ENCODE assay signal across 9 cellular contexts in the genomic region with DNA sequence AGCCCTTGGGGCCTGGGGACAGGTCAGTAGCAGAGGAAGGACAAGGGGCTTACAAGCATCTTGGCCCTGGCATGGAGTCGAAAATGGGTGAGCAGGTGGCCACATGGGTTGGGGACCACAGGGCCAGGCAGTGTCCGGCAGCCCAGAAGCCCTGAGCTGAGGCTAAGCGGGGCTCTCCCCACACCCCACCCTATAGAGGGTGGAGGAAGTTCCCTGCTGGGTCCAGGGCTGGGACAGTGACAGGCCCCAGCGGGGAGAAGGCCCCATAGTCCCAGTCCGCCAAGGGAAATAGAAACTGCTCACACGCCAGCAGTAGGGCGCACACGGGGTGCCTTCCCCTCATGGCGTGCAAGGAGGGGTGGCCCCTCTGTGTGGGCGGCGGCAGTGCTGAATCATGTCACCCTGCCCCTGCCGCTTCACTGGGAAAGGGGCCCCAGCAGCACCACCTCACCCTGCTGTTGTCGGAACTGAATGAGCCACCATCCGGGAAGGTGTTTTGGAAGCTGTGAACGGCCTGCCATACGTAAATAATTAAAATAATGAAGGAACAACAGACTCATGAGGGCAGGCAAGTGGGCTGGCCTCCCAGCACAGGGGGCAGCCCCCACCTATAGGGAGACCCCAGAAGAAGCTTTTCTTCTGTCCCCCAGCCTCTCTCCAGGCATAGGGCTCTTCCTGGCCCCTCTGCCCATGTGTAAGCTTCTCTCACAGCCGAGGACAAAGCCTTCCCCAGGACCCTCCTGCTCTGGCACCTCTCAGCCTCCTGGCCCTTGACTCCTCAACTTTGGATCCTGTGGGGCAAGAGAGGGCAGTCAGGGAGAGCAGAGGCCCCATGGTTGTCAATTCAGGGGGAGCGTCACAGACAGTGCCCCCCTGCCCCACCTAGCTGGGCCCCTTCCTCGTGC. TPM values are rescaled to one million over a fixed set of nuclear protein-coding genes. Genes with fewer than 3 reads are reported as not detected.
A peak's percentile ranks its signal among the peaks of the same experiment; 100 is the strongest.
DNase-seq lines count a peak whose midpoint lies in the region; ATAC-seq and TF ChIP-seq lines count a peak whose summit lies in the region.
"Had no signal": no experiment of that assay in that cellular context is flagged by ENCODE, and none has a peak within 500 bp of the region (broad histone marks: within the 10 kb centered on the region; RNA-seq: fewer than 3 reads in every experiment).

No MANE protein-coding gene starts in this region.

- intact Hi-C loops in Calu3 (cut with micrococcal nuclease; ENCODE audit: unreplicated experiment) = no loop called here

- peaks cover 63% of the 10 kb centered on the region for H3K4me1 Mint-ChIP-seq in T-helper 1 cell treated with Interleukin-12 subunit alpha and Interleukin-12 subunit beta and Interleukin-4 antibody, amounts not matched to agents 30 μg/mL and 1 μg/mL, for 36 hours (ENCODE audit: low read depth)
- H3K4me1 Mint-ChIP-seq in activated naive CD8-positive, alpha-beta T cell treated with anti-CD3 and anti-CD28 coated beads, Interleukin-2, amount 10 ng/mL, durations not matched to agents 7 days and 5 days = peaks cover 57% of the 10 kb centered on the region
- no peaks in the 10 kb centered on the region for H3K4me1 Mint-ChIP-seq in Calu3 (ENCODE audit: low read depth, unreplicated experiment)

- ATAC-seq in GM18508 (IDR thresholded peaks at IDR 0.05; ENCODE audit: insufficient read depth, unreplicated experiment) = peak; percentile 32
- peak; percentile 50 for ATAC-seq in HG02763 (IDR thresholded peaks at IDR 0.05; ENCODE audit: unreplicated experiment)
- ATAC-seq in activated naive CD8-positive, alpha-beta T cell treated with anti-CD3 and anti-CD28 coated beads, Interleukin-2, amount 10 ng/mL, durations not matched to agents 7 days and 5 days (ENCODE audit: low read depth) = peak; percentile 79

- H3K36me3 Mint-ChIP-seq in T-helper 1 cell treated with Interleukin-12 subunit alpha and Interleukin-12 subunit beta and Interleukin-4 antibody, amounts not matched to agents 30 μg/mL and 1 μg/mL, for 36 hours (ENCODE audit: low read depth) = peaks cover 2% of the 10 kb centered on the region
- peaks cover 9% of the 10 kb centered on the region for H3K36me3 Mint-ChIP-seq in activated naive CD8-positive, alpha-beta T cell treated with anti-CD3 and anti-CD28 coated beads, Interleukin-2, amount 10 ng/mL, durations not matched to agents 7 days and 5 days
- no peaks in the 10 kb centered on the region for H3K36me3 Mint-ChIP-seq in Calu3 (ENCODE audit: insufficient read depth, unreplicated experiment)

- peak overlapping the region; percentile 93 for H3K27ac Mint-ChIP-seq in T-helper 1 cell treated with Interleukin-12 subunit alpha and Interleukin-12 subunit beta and Interleukin-4 antibody, amounts not matched to agents 30 μg/mL and 1 μg/mL, for 36 hours
- peak overlapping the region; percentile 80 for H3K27ac Mint-ChIP-seq in activated naive CD8-positive, alpha-beta T cell treated with anti-CD3 and anti-CD28 coated beads, Interleukin-2, amount 10 ng/mL, durations not matched to agents 7 days and 5 days
- H3K27ac Mint-ChIP-seq in Calu3 (ENCODE audit: unreplicated experiment) = no peak overlapping the region

- H3K4me3 Mint-ChIP-seq in T-helper 1 cell treated with Interleukin-12 subunit alpha and Interleukin-12 subunit beta and Interleukin-4 antibody, amounts not matched to agents 30 μg/mL and 1 μg/mL, for 36 hours = peak overlapping the region; percentile 75
- H3K4me3 Mint-ChIP-seq in activated naive CD8-positive, alpha-beta T cell treated with anti-CD3 and anti-CD28 coated beads, Interleukin-2, amount 10 ng/mL, durations not matched to agents 7 days and 5 days = peak overlapping the region; percentile 59
- H3K4me3 Mint-ChIP-seq in Calu3 (ENCODE audit: low read depth, unreplicated experiment) = no peak overlapping the region

- POLR2A ChIA-PET in activated naive CD8-positive, alpha-beta T cell treated with anti-CD3 and anti-CD28 coated beads, Interleukin-2, amount 10 ng/mL, durations not matched to agents 7 days and 5 days (lab: Charles Lee) = interaction anchor here (4.4 kb wide), 1 partner anchor 12 kb away, joined by 51 read pairs; a partner anchor contains a TSS

- TF ChIP-seq CTCF in Calu3 (IDR thresholded peaks at IDR 0.05; ENCODE audit: unreplicated experiment) = no peak

- H3K27me3 Mint-ChIP-seq in T-helper 1 cell treated with Interleukin-12 subunit alpha and Interleukin-12 subunit beta and Interleukin-4 antibody, amounts not matched to agents 30 μg/mL and 1 μg/mL, for 36 hours (ENCODE audit: low read depth) = no peaks in the 10 kb centered on the region
- H3K27me3 Mint-ChIP-seq in activated naive CD8-positive, alpha-beta T cell treated with anti-CD3 and anti-CD28 coated beads, Interleukin-2, amount 10 ng/mL, durations not matched to agents 7 days and 5 days = peaks cover 6% of the 10 kb centered on the region
- H3K27me3 Mint-ChIP-seq in Calu3 (ENCODE audit: unreplicated experiment) = peaks cover 73% of the 10 kb centered on the region

- no TSS peak for BruUV-seq in Calu3 (replicated peaks; lab: Mats Ljungman, UMichigan)

- CTCF ChIA-PET in Calu3 (lab: Charles Lee) = no interaction called here

- peak; percentile 71 for DNase-seq in activated naive CD8-positive, alpha-beta T cell treated with anti-CD3 and anti-CD28 coated beads, Interleukin-2, amount 10 ng/mL, durations not matched to agents 7 days and 5 days
- peak in 2 of 3 donors; percentile 66 to 92 for DNase-seq in stimulated activated CD4-positive, alpha-beta T cell treated with anti-CD3 and anti-CD28 coated beads, TNF-alpha, amount 100 ng/mL, for 1 hour (ENCODE audit: low read depth in 3 of 3, low spot score in 1 of 3)
- DNase-seq in NCI-H510A treated with DMSO at 0.1 percent for 48 hours (lab: John Stamatoyannopoulos, UW) (no peak), midbrain (lab: John Stamatoyannopoulos, UW) (no peak), Calu3 (no peak)

- peaks cover 5% of the 10 kb centered on the region for H3K9me3 Mint-ChIP-seq in T-helper 1 cell treated with Interleukin-12 subunit alpha and Interleukin-12 subunit beta and Interleukin-4 antibody, amounts not matched to agents 30 μg/mL and 1 μg/mL, for 36 hours
- peaks cover 3% of the 10 kb centered on the region for H3K9me3 Mint-ChIP-seq in activated naive CD8-positive, alpha-beta T cell treated with anti-CD3 and anti-CD28 coated beads, Interleukin-2, amount 10 ng/mL, durations not matched to agents 7 days and 5 days
- no peaks in the 10 kb centered on the region for H3K9me3 Mint-ChIP-seq in Calu3 (ENCODE audit: low read depth, unreplicated experiment)

RNA-seq across cellular contexts. Expression of a gene that starts 12.7 kb away (rescaled TPM):
- total RNA-seq in activated naive CD8-positive, alpha-beta T cell treated with anti-CD3 and anti-CD28 coated beads, Interleukin-2, amount 10 ng/mL, durations not matched to agents 7 days and 5 days = 10 to 100 TPM; 47.7 to 50.2 TPM
- 4.1 and 5.9 TPM in 2 replicates for total RNA-seq in Calu3 (2022)

RNA-seq across cellular contexts. Expression of a gene that starts 19.6 kb away (rescaled TPM):
- total RNA-seq in activated naive CD8-positive, alpha-beta T cell treated with anti-CD3 and anti-CD28 coated beads, Interleukin-2, amount 10 ng/mL, durations not matched to agents 7 days and 5 days = 10 to 100 TPM; 12.2 to 14.7 TPM
- not detected in 2 replicates for total RNA-seq in Calu3 (2022)
- total RNA-seq: fibroblast of lung had no signal

RNA-seq across cellular contexts. Expression of a gene that starts 41.5 kb away (rescaled TPM):
- under 1 TPM; 0.17 to 0.26 TPM for total RNA-seq in activated naive CD8-positive, alpha-beta T cell treated with anti-CD3 and anti-CD28 coated beads, Interleukin-2, amount 10 ng/mL, durations not matched to agents 7 days and 5 days
- 0.22 TPM in 1 of 2 replicates, not detected in the other for total RNA-seq in Calu3 (2022)
- total RNA-seq: fibroblast of lung had no signal

RNA-seq across cellular contexts. Expression of a gene that starts 50.7 kb away (rescaled TPM):
- total RNA-seq in activated naive CD8-positive, alpha-beta T cell treated with anti-CD3 and anti-CD28 coated beads, Interleukin-2, amount 10 ng/mL, durations not matched to agents 7 days and 5 days = 100 to 1,000 TPM; 105 to 114 TPM
- total RNA-seq in Calu3 (2022) = 119 and 123 TPM in 2 replicates

Comparison
In these comparisons a context has a peak if more than half of its experiments do, and no peak if none do; other contexts are left out.
1. DNase-seq: peak in activated naive CD8-positive, alpha-beta T cell treated with anti-CD3 and anti-CD28 coated beads, Interleukin-2, amount 10 ng/mL, durations not matched to agents 7 days and 5 days (single experiment) and stimulated activated CD4-positive, alpha-beta T cell treated with anti-CD3 and anti-CD28 coated beads, TNF-alpha, amount 100 ng/mL, for 1 hour (2 of 3); none in NCI-H510A treated with DMSO at 0.1 percent for 48 hours (single experiment), midbrain (single experiment) and Calu3 (single experiment).
2. RNA of a gene that starts 19.6 kb away (total RNA-seq): 12.2 to 14.7 TPM in activated naive CD8-positive, alpha-beta T cell treated with anti-CD3 and anti-CD28 coated beads, Interleukin-2, amount 10 ng/mL, durations not matched to agents 7 days and 5 days; not detected in Calu3; every median in the first group is over 10 times any median in the second.
3. Peak in every context shown above with its lines, with median percentiles within 50 percentile points of each other: ATAC-seq.